Comparison of ENCODE assay signal across 1 cellular context in genomic region chr17:4972752-4973151, GRCh38.
TF ChIP-seq lines count a peak whose summit lies in the region.

No MANE protein-coding gene starts in this region.

TF ChIP-seq in K562, 482 proteins besides CTCF, POLR2A, EP300 and RAD21:
- no peak for TF ChIP-seq PHB2 (IDR thresholded peaks at IDR 0.05; ENCODE audit: low read depth)
- no peak for TF ChIP-seq CHD7 (IDR thresholded peaks at IDR 0.05; ENCODE audit: low read depth, low read length)
- TF ChIP-seq POLR2G (IDR thresholded peaks at IDR 0.05; ENCODE audit: low read depth, low read length) = 0 out of 2 replicates have a peak, but pooled peaks have one; percentile 19
- TF ChIP-seq SP2 (IDR thresholded peaks at IDR 0.05; ENCODE audit: extremely low read depth, low read depth, low read length, poor library complexity, severe bottlenecking) = no peak
- no peak for TF ChIP-seq TARDBP (IDR thresholded peaks at IDR 0.05)
- no peak for TF ChIP-seq ZNF695 (CRISPR knock-in tag; IDR thresholded peaks at IDR 0.05)
